24 cellular contexts compared by ENCODE assay signal in the genomic region with DNA sequence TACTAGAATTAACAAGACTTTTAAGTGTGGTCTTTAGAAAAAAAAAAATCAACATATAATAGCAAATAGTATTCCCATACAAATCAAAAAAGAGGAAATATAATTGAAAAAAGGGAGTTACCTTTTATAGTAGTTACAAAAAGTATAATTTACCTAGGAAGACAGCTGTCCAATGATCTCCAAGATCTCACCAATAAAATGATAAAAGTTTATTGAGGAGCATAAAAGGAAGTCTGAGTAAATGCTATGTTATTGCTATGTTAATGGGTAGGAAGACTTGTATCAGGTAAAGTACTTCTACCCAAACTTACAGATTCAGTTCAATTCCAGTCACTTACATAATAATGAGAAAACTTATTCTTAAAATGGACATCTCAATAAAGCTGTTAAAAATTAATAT.
DNase-seq lines count a peak whose midpoint lies in the region; ATAC-seq, FAIRE-seq and TF ChIP-seq lines count a peak whose summit lies in the region.
"Had no signal": no experiment of that assay in that cellular context is flagged by ENCODE, and none has a peak within 500 bp of the region (broad histone marks: within the 10 kb centered on the region; RNA-seq: fewer than 3 reads in every experiment).

No MANE protein-coding gene starts in this region.

- H3K79me2 ChIP-seq in HepG2 (ENCODE audit: insufficient read depth, low read length), result no peaks in the 10 kb centered on the region

- in situ Hi-C loops in HepG2 (cut with HindIII; ENCODE audit: extremely low pct_ligation_motif_present, low pct_unique_long_range_greater_than_20kb), result no loop called here

- TF ChIP-seq POLR2A in adrenal gland (IDR thresholded peaks at IDR 0.05) (no peak), HepG2 (IDR thresholded peaks at IDR 0.05; ENCODE audit: insufficient read depth in 1 of 2, low read depth in 2 of 2, low read length in 2 of 2) (no peak)

- H3K27me3 Mint-ChIP-seq in CD8-positive, alpha-beta T cell (ENCODE audit: low read depth), result no peaks in the 10 kb centered on the region
- H3K27me3 Mint-ChIP-seq: CD4-positive, alpha-beta memory T cell had no signal

- H3K27me3 ChIP-seq in colonic mucosa, result no peaks in the 10 kb centered on the region
- H3K27me3 ChIP-seq in CD8-positive, alpha-beta T cell (ENCODE audit: insufficient read depth, low read length), result no peaks in the 10 kb centered on the region
- H3K27me3 ChIP-seq in adrenal gland, result no peaks in the 10 kb centered on the region
- H3K27me3 ChIP-seq in HepG2 (ENCODE audit: control insufficient read depth in 1 of 2, insufficient read depth in 2 of 2, low read length in 2 of 2), result no peaks in the 10 kb centered on the region
- H3K27me3 ChIP-seq: BE2C, BLaER1 had no signal

- no peak overlapping the region for H3K4me2 ChIP-seq in HepG2 (ENCODE audit: low read depth, low read length)
- H3K4me2 ChIP-seq: BLaER1 had no signal

- H3K9me3 Mint-ChIP-seq in CD8-positive, alpha-beta T cell, result no peaks in the 10 kb centered on the region
- H3K9me3 Mint-ChIP-seq: CD4-positive, CD25-positive, alpha-beta regulatory T cell had no signal

- H3K4me1 Mint-ChIP-seq in CD8-positive, alpha-beta T cell (ENCODE audit: low read depth), result no peaks in the 10 kb centered on the region
- H3K4me1 Mint-ChIP-seq: CD4-positive, CD25-positive, alpha-beta regulatory T cell had no signal

- no peak for TF ChIP-seq RAD21 in HepG2 (CRISPR knock-in tag; IDR thresholded peaks at IDR 0.05)

- no TSS peak for BruUV-seq in HepG2 (replicated peaks; lab: Mats Ljungman, UMichigan)

- FAIRE-seq in TTC549 (lab: Jason Lieb, UNC) (peak; percentile 3), HepG2 (lab: Jason Lieb, UNC) (no peak)
- FAIRE-seq: GM12878, GM12892, GM18507 had no signal

- H4K20me1 ChIP-seq in HepG2 (ENCODE audit: insufficient read depth, low read length), result no peaks in the 10 kb centered on the region
- H4K20me1 ChIP-seq: BLaER1 had no signal

- H3K4me3 Mint-ChIP-seq in CD8-positive, alpha-beta T cell, result no peak overlapping the region
- H3K4me3 Mint-ChIP-seq: CD14-positive monocyte; CD4-positive, alpha-beta memory T cell; CD4-positive, CD25-positive, alpha-beta regulatory T cell had no signal

- H3K36me3 ChIP-seq in colonic mucosa (no peaks in the 10 kb centered on the region), mucosa of descending colon (ENCODE audit: low read depth) (no peaks in the 10 kb centered on the region), adrenal gland (replicated peaks in 1 of 2) (no peaks in the 10 kb centered on the region), HepG2 (replicated peaks in 1 of 2; ENCODE audit: control insufficient read depth in 1 of 2, insufficient read depth in 2 of 2, low read length in 2 of 2) (peaks cover 0 to 4% of the 10 kb centered on the region in 2 experiments; a peak in 1 of 5 replicates)
- no peaks in the 10 kb centered on the region for H3K36me3 ChIP-seq in CD8-positive, alpha-beta T cell (ENCODE audit: insufficient read depth, low read length)
- H3K36me3 ChIP-seq: BLaER1 had no signal

- intact Hi-C loops in colonic mucosa (cut with DNase I) (no loop called here), mucosa of descending colon (cut with DNase I, micrococcal nuclease) (no loop called here), adrenal gland (cut with DNase I) (no loop called here), HepG2 (cut with micrococcal nuclease; ENCODE audit: unreplicated experiment) (no loop called here)
- intact Hi-C loops in CD8-positive, alpha-beta T cell (cut with DNase I, micrococcal nuclease), result no loop called here

- DNase-seq in colonic mucosa (no peak), mucosa of descending colon (no peak), DMS53 treated with DMSO at 0.1 percent for 48 hours (lab: John Stamatoyannopoulos, UW; ENCODE audit: unreplicated experiment) (no peak), adrenal gland (no peak), HepG2 (ENCODE audit: low spot score) (no peak)
- no peak for DNase-seq in CD8-positive, alpha-beta T cell
- DNase-seq: 8988T; ACHN; BE2C; C1 segment of cervical spinal cord; CD4-positive, alpha-beta memory T cell; CD4-positive, CD25-positive, alpha-beta regulatory T cell; COR-L47; DMS 273 treated with DMSO at 0.1 percent for 48 hours; DMS153; DMS53; DMS79 treated with DMSO at 0.1 percent for 48 hours; GDM1 had no signal

- CTCF ChIA-PET in CD8-positive, alpha-beta T cell (lab: Charles Lee), result no interaction called here
- CTCF ChIA-PET in HepG2 (lab: Yijun Ruan, JAX; ENCODE audit: low intra/inter-chr PET ratio, low total read pairs), result no interaction called here

- TF ChIP-seq CTCF in colonic mucosa (IDR thresholded peaks at IDR 0.05), result no peak
- no peak for TF ChIP-seq CTCF in mucosa of descending colon (IDR thresholded peaks at IDR 0.05)
- no peak for TF ChIP-seq CTCF in CD8-positive, alpha-beta T cell (IDR thresholded peaks at IDR 0.05)
- TF ChIP-seq CTCF in adrenal gland (IDR thresholded peaks at IDR 0.05), result no peak
- no peak for TF ChIP-seq CTCF in HepG2 (CRISPR knock-in tag; IDR thresholded peaks at IDR 0.05)

- H3K4me3 ChIP-seq in colonic mucosa (no peak overlapping the region), mucosa of descending colon (no peak overlapping the region), adrenal gland (no peak overlapping the region), HepG2 (replicated peaks in 1 of 3; ENCODE audit: insufficient read depth in 1 of 3, low read depth in 2 of 3, low read length in 3 of 3) (no peak overlapping the region)
- H3K4me3 ChIP-seq in CD8-positive, alpha-beta T cell (ENCODE audit: low read depth, low read length), result no peak overlapping the region
- H3K4me3 ChIP-seq: BLaER1, GM12878 had no signal

- no peak for TF ChIP-seq EP300 in HepG2 (IDR thresholded peaks at IDR 0.05; ENCODE audit: low read depth in 2 of 2, low read length in 2 of 2)
- TF ChIP-seq EP300 in HepG2 (CRISPR knock-in tag; IDR thresholded peaks at IDR 0.05; ENCODE audit: borderline replicate concordance), result no peak

- no peak overlapping the region for H3K27ac Mint-ChIP-seq in CD8-positive, alpha-beta T cell
- H3K27ac Mint-ChIP-seq: CD14-positive monocyte; CD4-positive, alpha-beta memory T cell; CD4-positive, CD25-positive, alpha-beta regulatory T cell had no signal

- peak; percentile 92 for ATAC-seq in mucosa of descending colon
- no peak for ATAC-seq in CD8-positive, alpha-beta T cell
- ATAC-seq in HepG2, result no peak
- ATAC-seq: GM12878 had no signal

- POLR2A ChIA-PET in CD8-positive, alpha-beta T cell (lab: Charles Lee), result no interaction called here
- POLR2A ChIA-PET in HepG2 (lab: Yijun Ruan, JAX), result no interaction called here

- H3K9me3 ChIP-seq in colonic mucosa (no peaks in the 10 kb centered on the region), mucosa of descending colon (no peaks in the 10 kb centered on the region), adrenal gland (replicated peaks in 1 of 3) (no peaks in the 10 kb centered on the region), HepG2 (ENCODE audit: low read length) (no peaks in the 10 kb centered on the region)
- H3K9me3 ChIP-seq in CD8-positive, alpha-beta T cell (ENCODE audit: low read length), result no peaks in the 10 kb centered on the region
- H3K9me3 ChIP-seq: BE2C, BLaER1 had no signal

- no peaks in the 10 kb centered on the region for H3K4me1 ChIP-seq in colonic mucosa
- H3K4me1 ChIP-seq in mucosa of descending colon (ENCODE audit: low read depth), result no peaks in the 10 kb centered on the region
- H3K4me1 ChIP-seq in CD8-positive, alpha-beta T cell (ENCODE audit: insufficient read depth, low read length), result no peaks in the 10 kb centered on the region
- H3K4me1 ChIP-seq in adrenal gland (replicated peaks in 1 of 2), result no peaks in the 10 kb centered on the region
- H3K4me1 ChIP-seq in HepG2 (ENCODE audit: insufficient read depth, low read length), result peaks cover 20% of the 10 kb centered on the region
- H3K4me1 ChIP-seq: BLaER1 had no signal

- H3K27ac ChIP-seq in colonic mucosa (peak overlapping the region; percentile 6), adrenal gland (no peak overlapping the region), HepG2 (ENCODE audit: extremely low read length, insufficient read depth, low read length) (no peak overlapping the region)
- H3K27ac ChIP-seq in CD8-positive, alpha-beta T cell (ENCODE audit: low read depth, low read length), result no peak overlapping the region
- H3K27ac ChIP-seq: BLaER1 had no signal

- H3K9ac ChIP-seq in colonic mucosa (ENCODE audit: low read depth in 2 of 2, low read length in 2 of 2) (no peak overlapping the region), HepG2 (ENCODE audit: insufficient read depth, low read depth, low read length) (no peak overlapping the region)
- H3K9ac ChIP-seq: BLaER1 had no signal

- H3K36me3 Mint-ChIP-seq in CD8-positive, alpha-beta T cell, result no peaks in the 10 kb centered on the region
- H3K36me3 Mint-ChIP-seq: CD14-positive monocyte; CD4-positive, alpha-beta memory T cell; CD4-positive, CD25-positive, alpha-beta regulatory T cell had no signal

- H2AFZ ChIP-seq in HepG2 (ENCODE audit: low read length), result no peak overlapping the region

TF ChIP-seq in HepG2, 621 proteins besides CTCF, POLR2A, EP300 and RAD21 (continues in another document):
- TF ChIP-seq ZSCAN12 (CRISPR knock-in tag; IDR thresholded peaks at IDR 0.05) (no peak), DR1 (CRISPR knock-in tag; IDR thresholded peaks at IDR 0.05) (no peak), ZNF225 (CRISPR knock-in tag; IDR thresholded peaks at IDR 0.05) (no peak), IKZF1 (IDR thresholded peaks at IDR 0.05) (no peak), FOXP1 (IDR thresholded peaks at IDR 0.05) (no peak), FOXP1 (CRISPR knock-in tag; IDR thresholded peaks at IDR 0.05) (no peak), HOXA3 (CRISPR knock-in tag; IDR thresholded peaks at IDR 0.05) (no peak)
- TF ChIP-seq, protein P1, sequence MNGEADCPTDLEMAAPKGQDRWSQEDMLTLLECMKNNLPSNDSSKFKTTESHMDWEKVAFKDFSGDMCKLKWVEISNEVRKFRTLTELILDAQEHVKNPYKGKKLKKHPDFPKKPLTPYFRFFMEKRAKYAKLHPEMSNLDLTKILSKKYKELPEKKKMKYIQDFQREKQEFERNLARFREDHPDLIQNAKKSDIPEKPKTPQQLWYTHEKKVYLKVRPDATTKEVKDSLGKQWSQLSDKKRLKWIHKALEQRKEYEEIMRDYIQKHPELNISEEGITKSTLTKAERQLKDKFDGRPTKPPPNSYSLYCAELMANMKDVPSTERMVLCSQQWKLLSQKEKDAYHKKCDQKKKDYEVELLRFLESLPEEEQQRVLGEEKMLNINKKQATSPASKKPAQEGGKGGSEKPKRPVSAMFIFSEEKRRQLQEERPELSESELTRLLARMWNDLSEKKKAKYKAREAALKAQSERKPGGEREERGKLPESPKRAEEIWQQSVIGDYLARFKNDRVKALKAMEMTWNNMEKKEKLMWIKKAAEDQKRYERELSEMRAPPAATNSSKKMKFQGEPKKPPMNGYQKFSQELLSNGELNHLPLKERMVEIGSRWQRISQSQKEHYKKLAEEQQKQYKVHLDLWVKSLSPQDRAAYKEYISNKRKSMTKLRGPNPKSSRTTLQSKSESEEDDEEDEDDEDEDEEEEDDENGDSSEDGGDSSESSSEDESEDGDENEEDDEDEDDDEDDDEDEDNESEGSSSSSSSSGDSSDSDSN (CRISPR knock-in tag; IDR thresholded peaks at IDR 0.05), result no peak
